Comparison of ENCODE assay signal across 9 cellular contexts in the genomic region with DNA sequence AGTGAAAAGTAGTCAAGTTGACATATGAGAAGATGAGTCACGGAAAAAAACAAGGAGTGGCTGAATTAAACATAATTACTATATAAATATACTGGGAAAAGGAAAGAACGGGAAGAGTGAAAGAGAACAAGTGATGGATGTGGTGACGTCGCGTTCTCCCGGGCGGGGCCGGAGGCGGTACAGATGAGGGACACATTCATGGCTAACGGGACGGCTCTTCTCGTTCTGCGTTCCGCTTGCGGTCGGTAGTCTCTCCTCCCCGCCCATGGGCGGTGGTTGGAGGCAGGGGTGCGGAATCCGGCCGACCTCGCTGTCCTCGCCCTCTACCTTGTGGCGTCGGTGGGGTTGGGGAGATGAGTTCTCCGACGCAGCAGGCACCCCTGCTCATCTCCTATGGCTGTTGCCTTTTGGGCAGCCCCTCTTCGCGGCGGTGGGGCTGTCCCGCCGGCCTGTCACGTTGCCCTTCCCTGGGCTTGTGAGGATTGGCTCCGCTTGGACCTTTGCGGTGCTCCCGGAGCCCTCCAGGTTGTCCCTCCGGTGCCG. TPM values are rescaled to one million over a fixed set of nuclear protein-coding genes. Genes with fewer than 3 reads are reported as not detected.
DNase-seq lines count a peak whose midpoint lies in the region; ATAC-seq, FAIRE-seq and TF ChIP-seq lines count a peak whose summit lies in the region.
"Had no signal": no experiment of that assay in that cellular context is flagged by ENCODE, and none has a peak within 500 bp of the region (broad histone marks: within the 10 kb centered on the region; RNA-seq: fewer than 3 reads in every experiment).

No MANE protein-coding gene starts in this region.

- H3K27me3 ChIP-seq in GM12878 (replicated peaks in 1 of 2; ENCODE audit: control insufficient read depth in 2 of 2, insufficient read depth in 2 of 2, low read length in 1 of 2) (peaks cover 3% of the 10 kb centered on the region in 2 experiments; a peak in 2 of 4 replicates), gastrocnemius medialis (peaks cover 14 to 25% (median 24%) of the 10 kb centered on the region in 3 donors)

- no peak for FAIRE-seq in GM12878 (lab: Jason Lieb, UNC)

- WGBS in GM12878 (ENCODE audit: insufficient coverage, insufficient replicate concordance, low lambda C conversion rate, missing lambda C conversion rate): 26% methylated on average over 38 of the region's 38 CpGs

- no peak for TF ChIP-seq POLR2A in GM12878 (IDR thresholded peaks at IDR 0.05; ENCODE audit: low read depth, low read length)
- TF ChIP-seq POLR2A in gastrocnemius medialis (IDR thresholded peaks at IDR 0.05): no peak

- RAD21 ChIA-PET in GM12878 (lab: Charles Lee; ENCODE audit: unreplicated experiment): interaction anchor here (1.2 to 2.7 kb wide), 2 partner anchors 118 to 245 kb away, joined by 3 to 13 read pairs; no protein-coding TSS in a partner anchor

- H3K27ac ChIP-seq in GM12878 (ENCODE audit: control insufficient read depth, insufficient read depth) (no peak overlapping the region), gastrocnemius medialis (no peak overlapping the region)

- DNase-seq in AG10803 (ENCODE audit: low read depth): no peak
- peak; percentile 12 for DNase-seq in NCI-H146 treated with DMSO at 0.1 percent for 48 hours (lab: John Stamatoyannopoulos, UW; ENCODE audit: unreplicated experiment)
- DNase-seq in GM12878 (ENCODE audit: low read depth, low spot score): no peak
- peak; percentile 10 to 11 for DNase-seq in lung microvascular endothelial cell (ENCODE audit: low read depth in 2 of 2)
- no peak for DNase-seq in gastrocnemius medialis
- DNase-seq in ecto neural progenitor cell (ENCODE audit: low spot score): no peak
- DNase-seq in ACHN: no peak
- DNase-seq: DMS79 treated with DMSO at 0.1 percent for 48 hours had no signal

- POLR2A ChIA-PET in GM12878 (lab: Charles Lee): interaction anchor here (0.6 kb wide), 1 partner anchor 7 kb away, joined by 5 read pairs; no protein-coding TSS in a partner anchor

- TF ChIP-seq CTCF in AG10803 (conservative IDR thresholded peaks at IDR 0.05; ENCODE audit: low read length) (no peak), GM12878 (IDR thresholded peaks at IDR 0.05 in 2 of 3, conservative IDR thresholded peaks at IDR 0.05 in 1 of 3; ENCODE audit: control insufficient read depth in 2 of 3, extremely low read depth in 1 of 3, insufficient read depth in 1 of 3, low read depth in 3 of 3, low read length in 3 of 3) (no peak), gastrocnemius medialis (IDR thresholded peaks at IDR 0.05 in 4 of 5, conservative IDR thresholded peaks at IDR 0.05 in 1 of 5) (no peak)

- peak overlapping the region; percentile 47; the same call in 1 of the 2 replicates for H3K4me2 ChIP-seq in GM12878 (ENCODE audit: control insufficient read depth, insufficient read depth)

- H3K4me3 ChIP-seq in AG10803 (ENCODE audit: low read length) (0 out of 2 replicates have a peak overlapping the region, but pooled peaks have one; percentile 7), GM12878 (no peak overlapping the region), gastrocnemius medialis (no peak overlapping the region)

- H3K9me3 ChIP-seq in GM12878 (replicated peaks; ENCODE audit: control insufficient read depth, insufficient read depth, low read length) (no peaks in the 10 kb centered on the region), gastrocnemius medialis (no peaks in the 10 kb centered on the region)

- H3K4me1 ChIP-seq in GM12878 (ENCODE audit: control insufficient read depth, insufficient read depth, low read length): no peaks in the 10 kb centered on the region
- H3K4me1 ChIP-seq in gastrocnemius medialis: peaks cover 0 to 4% of the 10 kb centered on the region in 2 donors

- H3K36me3 ChIP-seq in GM12878 (ENCODE audit: control insufficient read depth in 2 of 2, insufficient read depth in 2 of 2, low read length in 1 of 2) (no peaks in the 10 kb centered on the region), gastrocnemius medialis (no peaks in the 10 kb centered on the region)

- peak; percentile 26; the same call in 1 of the 3 replicates for ATAC-seq in GM12878
- no peak for ATAC-seq in gastrocnemius medialis
- no peak for ATAC-seq in GM19351 (IDR thresholded peaks at IDR 0.05; ENCODE audit: unreplicated experiment)

- intact Hi-C loops in GM12878 (cut with micrococcal nuclease; ENCODE audit: unreplicated experiment): no loop called here
- intact Hi-C loops in gastrocnemius medialis (cut with DNase I; ENCODE audit: low total_unique reads): no loop called here

- no TSS peak for BruUV-seq in GM12878 (replicated peaks; lab: Mats Ljungman, UMichigan)

- TF ChIP-seq EP300 in GM12878 (IDR thresholded peaks at IDR 0.05; ENCODE audit: borderline replicate concordance in 1 of 2, control insufficient read depth in 1 of 2, low read depth in 2 of 2, low read length in 2 of 2): no peak

- H2AFZ ChIP-seq in GM12878 (ENCODE audit: control insufficient read depth, low read depth, low read length): no peak overlapping the region; the same call in 1 of the 2 replicates

- in situ Hi-C loops in GM12878 (cut with MboI): no loop called here
- in situ Hi-C loops in gastrocnemius medialis (cut with MboI; ENCODE audit: low sequenced_read_pairs in 4 of 4): no loop called here
- in situ Hi-C loops in ACHN (cut with HindIII; ENCODE audit: low pct_ligation_motif_present, low pct_unique_long_range_greater_than_20kb, low sequenced_read_pairs): no loop called here

- no peaks in the 10 kb centered on the region for H4K20me1 ChIP-seq in GM12878 (ENCODE audit: control insufficient read depth, insufficient read depth)

- CTCF ChIA-PET in GM12878 (lab: Yijun Ruan, JAX): interaction anchor here (2.8 to 6.5 kb wide), 4 partner anchors 116 to 163 kb away, joined by 16 to 71 read pairs (median 54); no protein-coding TSS in a partner anchor

- no peak overlapping the region for H3K9ac ChIP-seq in GM12878 (ENCODE audit: control insufficient read depth, insufficient read depth, low read length)

- H3K79me2 ChIP-seq in GM12878 (ENCODE audit: control insufficient read depth, insufficient read depth, low read length): no peaks in the 10 kb centered on the region

- SMC1A ChIA-PET in GM12878 (lab: Charles Lee; ENCODE audit: uncharacterized antibody, unreplicated experiment): interaction anchor here (1.1 to 4.5 kb wide), 3 partner anchors 114 to 163 kb away, joined by 3 to 29 read pairs (median 3); no protein-coding TSS in a partner anchor

- TF ChIP-seq RAD21 in GM12878 (IDR thresholded peaks at IDR 0.05; ENCODE audit: insufficient read depth, low read depth, low read length): no peak

TF ChIP-seq in GM12878, 131 proteins besides CTCF, POLR2A, EP300 and RAD21 (continues in another document):
- TF ChIP-seq ZNF274 (IDR thresholded peaks at IDR 0.05; ENCODE audit: insufficient read depth, insufficient read length) (no peak), ATF7 (IDR thresholded peaks at IDR 0.05; ENCODE audit: low read depth) (peak; percentile 52; the same call in 1 of the 2 replicates), MXI1 (IDR thresholded peaks at IDR 0.05; ENCODE audit: low read depth, low read length) (no peak), SMAD5 (IDR thresholded peaks at IDR 0.05; ENCODE audit: low read depth) (no peak), ZNF217 (IDR thresholded peaks at IDR 0.05) (no peak), RBBP5 (conservative IDR thresholded peaks at IDR 0.05) (no peak), CHD4 (IDR thresholded peaks at IDR 0.05) (no peak), HDGF (IDR thresholded peaks at IDR 0.05) (no peak), ZSCAN29 (IDR thresholded peaks at IDR 0.05) (no peak), SIX5 (IDR thresholded peaks at IDR 0.05; ENCODE audit: low read depth, low read length, severe bottlenecking) (no peak), CREB1 (IDR thresholded peaks at IDR 0.05; ENCODE audit: low read depth) (0 out of 2 replicates have a peak, but pooled peaks have one; percentile 32), BACH1 (IDR thresholded peaks at IDR 0.05; ENCODE audit: borderline replicate concordance) (no peak)
- TF ChIP-seq, protein P1, sequence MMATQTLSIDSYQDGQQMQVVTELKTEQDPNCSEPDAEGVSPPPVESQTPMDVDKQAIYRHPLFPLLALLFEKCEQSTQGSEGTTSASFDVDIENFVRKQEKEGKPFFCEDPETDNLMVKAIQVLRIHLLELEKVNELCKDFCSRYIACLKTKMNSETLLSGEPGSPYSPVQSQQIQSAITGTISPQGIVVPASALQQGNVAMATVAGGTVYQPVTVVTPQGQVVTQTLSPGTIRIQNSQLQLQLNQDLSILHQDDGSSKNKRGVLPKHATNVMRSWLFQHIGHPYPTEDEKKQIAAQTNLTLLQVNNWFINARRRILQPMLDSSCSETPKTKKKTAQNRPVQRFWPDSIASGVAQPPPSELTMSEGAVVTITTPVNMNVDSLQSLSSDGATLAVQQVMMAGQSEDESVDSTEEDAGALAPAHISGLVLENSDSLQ (IDR thresholded peaks at IDR 0.05): 0 out of 2 replicates have a peak, but pooled peaks have one; percentile 11
- TF ChIP-seq, protein P2, sequence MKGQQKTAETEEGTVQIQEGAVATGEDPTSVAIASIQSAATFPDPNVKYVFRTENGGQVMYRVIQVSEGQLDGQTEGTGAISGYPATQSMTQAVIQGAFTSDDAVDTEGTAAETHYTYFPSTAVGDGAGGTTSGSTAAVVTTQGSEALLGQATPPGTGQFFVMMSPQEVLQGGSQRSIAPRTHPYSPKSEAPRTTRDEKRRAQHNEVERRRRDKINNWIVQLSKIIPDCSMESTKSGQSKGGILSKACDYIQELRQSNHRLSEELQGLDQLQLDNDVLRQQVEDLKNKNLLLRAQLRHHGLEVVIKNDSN (IDR thresholded peaks at IDR 0.05; ENCODE audit: borderline replicate concordance, extremely low read length, insufficient read depth, low read depth, low read length): no peak

RNA-seq across cellular contexts. Expression of a gene that starts 22.5 kb away (rescaled TPM):
- not detected in 2 replicates for total RNA-seq in GM12878 (2013; cell fraction: nucleolus; rRNA removed)
- not detected in 2 replicates for total RNA-seq in GM12878 (2014; rRNA removed)
- total RNA-seq in GM12878 (2014; rRNA removed; fragmentation: Illumina TruSeq; extraction: Trizol): not detected in 2 replicates
- 0.88 and 1.3 TPM in 2 replicates for total RNA-seq in GM12878 (2021)
- polyA plus RNA-seq in GM12878 (2011; ENCODE audit: low read depth): not detected
- 0.06 and 0.31 TPM in 2 replicates for polyA plus RNA-seq in GM12878 (2011; rRNA removed)
- polyA plus RNA-seq in GM12878 (2011; cell fraction: cytosol; rRNA removed): 0.07 and 0.12 TPM in 2 replicates
- polyA plus RNA-seq in GM12878 (2011; cell fraction: nucleus; rRNA removed): 0.19 and 0.26 TPM in 2 replicates
- polyA plus RNA-seq in GM12878 (2012): 0.39 and 0.80 TPM in 2 replicates
- not detected in 2 replicates for polyA plus RNA-seq in GM12878 (2014; fragmentation: Illumina TruSeq; extraction: Trizol)
- polyA plus RNA-seq in GM12878 (2014; fragmentation: Nextera tagmentation; extraction: Ambion mirVana): not detected
- 0.10 TPM in 1 of 2 replicates, not detected in the other for polyA plus RNA-seq in GM12878 (2014; rRNA removed)
- polyA plus RNA-seq in GM12878 (2016; fragmentation: Nextera tagmentation; extraction: Ambion mirVana): 1 to 10 TPM; 2.0 to 2.9 TPM
- polyA minus RNA-seq in GM12878 (2011; rRNA and poly(A)+ RNA removed): not detected in 2 replicates
- polyA minus RNA-seq in GM12878 (2011; cell fraction: cytosol; rRNA and poly(A)+ RNA removed): not detected in 2 replicates
- polyA minus RNA-seq in GM12878 (2011; cell fraction: nucleus; rRNA and poly(A)+ RNA removed): not detected in 2 replicates
- total RNA-seq in lung microvascular endothelial cell: not detected in 2 replicates
- not detected for total RNA-seq in gastrocnemius medialis

Comparison
In these comparisons a context has a peak if more than half of its experiments do, and no peak if none do; other contexts are left out.
1. DNase-seq: peak in NCI-H146 treated with DMSO at 0.1 percent for 48 hours (single experiment) and lung microvascular endothelial cell (2 of 2); none in AG10803 (single experiment), GM12878 (single experiment), gastrocnemius medialis (0 of 2), ecto neural progenitor cell (single experiment) and ACHN (single experiment).